Comparison of ENCODE assay signal across 17 cellular contexts in genomic region chr20:30610044-30610693, GRCh38.
DNase-seq lines count a peak whose midpoint lies in the region; ATAC-seq, FAIRE-seq and TF ChIP-seq lines count a peak whose summit lies in the region.
"Had no signal": no experiment of that assay in that cellular context is flagged by ENCODE, and none has a peak within 500 bp of the region (broad histone marks: within the 10 kb centered on the region; RNA-seq: fewer than 3 reads in every experiment).

No MANE protein-coding gene starts in this region.

- peak in 6 of 8 donors; percentile 38 to 83 (median 57) for ATAC-seq in heart right ventricle
- ATAC-seq in right lobe of liver: peak; percentile 74 to 89 (median 84)
- ATAC-seq: Panc1 had no signal

- H3K36me3 ChIP-seq in heart right ventricle (no peaks in the 10 kb centered on the region), left ventricle myocardium inferior (no peaks in the 10 kb centered on the region), MG63 (no peaks in the 10 kb centered on the region), right lobe of liver (no peaks in the 10 kb centered on the region), thyroid gland (no peaks in the 10 kb centered on the region)
- H3K36me3 ChIP-seq: SJCRH30 had no signal

- peaks cover 0 to 27% (median 13%) of the 10 kb centered on the region in 11 donors for H3K9me3 ChIP-seq in heart right ventricle
- H3K9me3 ChIP-seq in left ventricle myocardium inferior (replicated peaks): peaks cover 29% of the 10 kb centered on the region
- H3K9me3 ChIP-seq in MG63: peaks cover 6% of the 10 kb centered on the region
- H3K9me3 ChIP-seq in right lobe of liver: peaks cover 0 to 7% (median 0%) of the 10 kb centered on the region in 4 donors
- no peaks in the 10 kb centered on the region for H3K9me3 ChIP-seq in thyroid gland

- TF ChIP-seq POLR2A in right lobe of liver (IDR thresholded peaks at IDR 0.05) (no peak), thyroid gland (IDR thresholded peaks at IDR 0.05) (no peak)

- TF ChIP-seq CTCF in heart right ventricle (IDR thresholded peaks at IDR 0.05) (no peak), left ventricle myocardium inferior (IDR thresholded peaks at IDR 0.05; ENCODE audit: borderline replicate concordance) (no peak), right lobe of liver (IDR thresholded peaks at IDR 0.05) (no peak), thyroid gland (IDR thresholded peaks at IDR 0.05) (no peak)

- DNase-seq in heart right ventricle (peak in 1 of 2 donors; percentile 47), left ventricle myocardium inferior (no peak), MG63 (peak; percentile 26), right lobe of liver (peak in 1 of 3 donors; percentile 58), thyroid gland (peak; percentile 20 to 22), HTR-8/SVneo (ENCODE audit: insufficient read length, low spot score) (no peak)
- DNase-seq in activated T-cell treated with anti-CD3 and anti-CD28 coated beads, Interleukin-2, amount 50 U/mL, for 1 hour: no peak
- DNase-seq: DMS79 treated with DMSO at 0.1 percent for 48 hours, NCI-H1092, NCI-H1436, NCI-H187 treated with DMSO at 0.1 percent for 48 hours, NCI-H510A treated with DMSO at 0.1 percent for 48 hours, NCI-H748 treated with DMSO at 0.1 percent for 48 hours, SJCRH30 had no signal

- 45 to 46% methylated on average over 9 of the region's 9 CpGs for WGBS in heart right ventricle, 2 donors
- WGBS in right lobe of liver (ENCODE audit: insufficient coverage, low coverage, low lambda C conversion rate, missing lambda C conversion rate): 54% methylated on average over 7 of the region's 9 CpGs
- WGBS in thyroid gland, 2 donors: 66 to 79% methylated on average over 9 of the region's 9 CpGs

- H3K27ac ChIP-seq in heart right ventricle: no peak overlapping the region
- H3K27ac ChIP-seq in left ventricle myocardium inferior (replicated peaks): no peak overlapping the region
- H3K27ac ChIP-seq in right lobe of liver: no peak overlapping the region
- no peak overlapping the region for H3K27ac ChIP-seq in thyroid gland
- H3K27ac ChIP-seq: SJCRH30 had no signal

- FAIRE-seq in HTR-8/SVneo (lab: Jason Lieb, UNC): no peak
- FAIRE-seq: A204.1, H1 had no signal

- H3K27me3 ChIP-seq in heart right ventricle (no peaks in the 10 kb centered on the region), left ventricle myocardium inferior (ENCODE audit: low read depth) (no peaks in the 10 kb centered on the region), MG63 (no peaks in the 10 kb centered on the region), right lobe of liver (no peaks in the 10 kb centered on the region), thyroid gland (no peaks in the 10 kb centered on the region)

- intact Hi-C loops in heart right ventricle (cut with DNase I) (loop anchor here in 1 of 10 donors (2.0 kb wide), 1 partner anchor 23 kb away; no protein-coding TSS in a partner anchor), left ventricle myocardium inferior (cut with micrococcal nuclease) (no loop called here), right lobe of liver (cut with DNase I) (no loop called here), thyroid gland (cut with DNase I) (no loop called here)

- peaks cover 0 to 14% (median 0%) of the 10 kb centered on the region in 9 donors for H3K4me1 ChIP-seq in heart right ventricle
- peaks cover 15% of the 10 kb centered on the region for H3K4me1 ChIP-seq in left ventricle myocardium inferior
- H3K4me1 ChIP-seq in right lobe of liver: no peaks in the 10 kb centered on the region
- no peaks in the 10 kb centered on the region for H3K4me1 ChIP-seq in thyroid gland
- H3K4me1 ChIP-seq: SJCRH30 had no signal

- H3K4me3 ChIP-seq in heart right ventricle (no peak overlapping the region), left ventricle myocardium inferior (no peak overlapping the region), MG63 (no peak overlapping the region), right lobe of liver (no peak overlapping the region), thyroid gland (replicated peaks in 1 of 3) (no peak overlapping the region)
- H3K4me3 ChIP-seq: SJCRH30 had no signal

Comparison
In these comparisons a context has a peak if more than half of its experiments do, and no peak if none do; other contexts are left out.
1. DNase-seq: peak in MG63 (single experiment) and thyroid gland (2 of 2); none in left ventricle myocardium inferior (single experiment), activated T-cell treated with anti-CD3 and anti-CD28 coated beads, Interleukin-2, amount 50 U/mL, for 1 hour (single experiment) and HTR-8/SVneo (single experiment).